1 cellular context compared by ENCODE assay signal in the genomic region with DNA sequence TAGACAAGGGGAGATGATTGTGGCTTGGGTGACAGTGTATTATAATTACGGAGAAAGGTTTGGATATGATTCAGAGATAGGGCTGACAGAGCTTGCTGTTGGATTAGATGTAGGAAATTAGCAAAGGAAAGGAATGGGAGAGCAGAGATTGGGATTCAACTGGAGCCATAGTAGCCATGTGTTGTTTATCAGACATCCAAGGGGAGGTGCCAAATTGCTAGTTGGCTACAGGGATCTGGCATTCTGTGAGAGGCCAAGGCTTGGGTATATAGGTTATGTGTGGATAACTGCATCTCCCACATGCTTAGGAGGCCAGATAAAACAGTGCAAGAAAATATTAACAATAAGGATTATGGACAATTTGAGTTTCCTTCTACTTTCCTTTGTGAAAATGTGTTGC.
TF ChIP-seq lines count a peak whose summit lies in the region.

No MANE protein-coding gene starts in this region.

TF ChIP-seq in GM23338, 12 proteins besides CTCF, POLR2A, EP300 and RAD21 (continued from another document):
- TF ChIP-seq, protein P1, sequence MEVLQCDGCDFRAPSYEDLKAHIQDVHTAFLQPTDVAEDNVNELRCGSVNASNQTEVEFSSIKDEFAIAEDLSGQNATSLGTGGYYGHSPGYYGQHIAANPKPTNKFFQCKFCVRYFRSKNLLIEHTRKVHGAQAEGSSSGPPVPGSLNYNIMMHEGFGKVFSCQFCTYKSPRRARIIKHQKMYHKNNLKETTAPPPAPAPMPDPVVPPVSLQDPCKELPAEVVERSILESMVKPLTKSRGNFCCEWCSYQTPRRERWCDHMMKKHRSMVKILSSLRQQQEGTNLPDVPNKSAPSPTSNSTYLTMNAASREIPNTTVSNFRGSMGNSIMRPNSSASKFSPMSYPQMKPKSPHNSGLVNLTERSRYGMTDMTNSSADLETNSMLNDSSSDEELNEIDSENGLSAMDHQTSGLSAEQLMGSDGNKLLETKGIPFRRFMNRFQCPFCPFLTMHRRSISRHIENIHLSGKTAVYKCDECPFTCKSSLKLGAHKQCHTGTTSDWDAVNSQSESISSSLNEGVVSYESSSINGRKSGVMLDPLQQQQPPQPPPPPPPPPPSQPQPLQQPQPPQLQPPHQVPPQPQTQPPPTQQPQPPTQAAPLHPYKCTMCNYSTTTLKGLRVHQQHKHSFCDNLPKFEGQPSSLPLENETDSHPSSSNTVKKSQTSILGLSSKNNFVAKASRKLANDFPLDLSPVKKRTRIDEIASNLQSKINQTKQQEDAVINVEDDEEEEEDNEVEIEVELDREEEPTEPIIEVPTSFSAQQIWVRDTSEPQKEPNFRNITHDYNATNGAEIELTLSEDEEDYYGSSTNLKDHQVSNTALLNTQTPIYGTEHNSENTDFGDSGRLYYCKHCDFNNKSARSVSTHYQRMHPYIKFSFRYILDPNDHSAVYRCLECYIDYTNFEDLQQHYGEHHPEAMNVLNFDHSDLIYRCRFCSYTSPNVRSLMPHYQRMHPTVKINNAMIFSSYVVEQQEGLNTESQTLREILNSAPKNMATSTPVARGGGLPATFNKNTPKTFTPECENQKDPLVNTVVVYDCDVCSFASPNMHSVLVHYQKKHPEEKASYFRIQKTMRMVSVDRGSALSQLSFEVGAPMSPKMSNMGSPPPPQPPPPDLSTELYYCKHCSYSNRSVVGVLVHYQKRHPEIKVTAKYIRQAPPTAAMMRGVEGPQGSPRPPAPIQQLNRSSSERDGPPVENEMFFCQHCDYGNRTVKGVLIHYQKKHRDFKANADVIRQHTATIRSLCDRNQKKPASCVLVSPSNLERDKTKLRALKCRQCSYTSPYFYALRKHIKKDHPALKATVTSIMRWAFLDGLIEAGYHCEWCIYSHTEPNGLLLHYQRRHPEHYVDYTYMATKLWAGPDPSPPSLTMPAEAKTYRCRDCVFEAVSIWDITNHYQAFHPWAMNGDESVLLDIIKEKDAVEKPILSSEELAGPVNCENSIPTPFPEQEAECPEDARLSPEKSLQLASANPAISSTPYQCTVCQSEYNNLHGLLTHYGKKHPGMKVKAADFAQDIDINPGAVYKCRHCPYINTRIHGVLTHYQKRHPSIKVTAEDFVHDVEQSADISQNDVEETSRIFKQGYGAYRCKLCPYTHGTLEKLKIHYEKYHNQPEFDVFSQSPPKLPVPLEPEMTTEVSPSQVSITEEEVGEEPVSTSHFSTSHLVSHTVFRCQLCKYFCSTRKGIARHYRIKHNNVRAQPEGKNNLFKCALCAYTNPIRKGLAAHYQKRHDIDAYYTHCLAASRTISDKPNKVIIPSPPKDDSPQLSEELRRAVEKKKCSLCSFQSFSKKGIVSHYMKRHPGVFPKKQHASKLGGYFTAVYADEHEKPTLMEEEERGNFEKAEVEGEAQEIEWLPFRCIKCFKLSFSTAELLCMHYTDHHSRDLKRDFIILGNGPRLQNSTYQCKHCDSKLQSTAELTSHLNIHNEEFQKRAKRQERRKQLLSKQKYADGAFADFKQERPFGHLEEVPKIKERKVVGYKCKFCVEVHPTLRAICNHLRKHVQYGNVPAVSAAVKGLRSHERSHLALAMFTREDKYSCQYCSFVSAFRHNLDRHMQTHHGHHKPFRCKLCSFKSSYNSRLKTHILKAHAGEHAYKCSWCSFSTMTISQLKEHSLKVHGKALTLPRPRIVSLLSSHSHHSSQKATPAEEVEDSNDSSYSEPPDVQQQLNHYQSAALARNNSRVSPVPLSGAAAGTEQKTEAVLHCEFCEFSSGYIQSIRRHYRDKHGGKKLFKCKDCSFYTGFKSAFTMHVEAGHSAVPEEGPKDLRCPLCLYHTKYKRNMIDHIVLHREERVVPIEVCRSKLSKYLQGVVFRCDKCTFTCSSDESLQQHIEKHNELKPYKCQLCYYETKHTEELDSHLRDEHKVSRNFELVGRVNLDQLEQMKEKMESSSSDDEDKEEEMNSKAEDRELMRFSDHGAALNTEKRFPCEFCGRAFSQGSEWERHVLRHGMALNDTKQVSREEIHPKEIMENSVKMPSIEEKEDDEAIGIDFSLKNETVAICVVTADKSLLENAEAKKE (CRISPR knock-in tag; IDR thresholded peaks at IDR 0.05), result no peak
- no peak for TF ChIP-seq ZNF114 (CRISPR knock-in tag; IDR thresholded peaks at IDR 0.05)
- TF ChIP-seq JUNB (IDR thresholded peaks at IDR 0.05; ENCODE audit: unreplicated experiment), result no peak
- TF ChIP-seq REST (IDR thresholded peaks at IDR 0.05; ENCODE audit: unreplicated experiment), result no peak
- TF ChIP-seq, protein P2, sequence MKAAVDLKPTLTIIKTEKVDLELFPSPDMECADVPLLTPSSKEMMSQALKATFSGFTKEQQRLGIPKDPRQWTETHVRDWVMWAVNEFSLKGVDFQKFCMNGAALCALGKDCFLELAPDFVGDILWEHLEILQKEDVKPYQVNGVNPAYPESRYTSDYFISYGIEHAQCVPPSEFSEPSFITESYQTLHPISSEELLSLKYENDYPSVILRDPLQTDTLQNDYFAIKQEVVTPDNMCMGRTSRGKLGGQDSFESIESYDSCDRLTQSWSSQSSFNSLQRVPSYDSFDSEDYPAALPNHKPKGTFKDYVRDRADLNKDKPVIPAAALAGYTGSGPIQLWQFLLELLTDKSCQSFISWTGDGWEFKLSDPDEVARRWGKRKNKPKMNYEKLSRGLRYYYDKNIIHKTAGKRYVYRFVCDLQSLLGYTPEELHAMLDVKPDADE (IDR thresholded peaks at IDR 0.05), result no peak
- no peak for TF ChIP-seq POLR2AphosphoS5 (IDR thresholded peaks at IDR 0.05; ENCODE audit: low read depth)
- TF ChIP-seq EZH2phosphoT487 (IDR thresholded peaks at IDR 0.05; ENCODE audit: unreplicated experiment), result no peak
- no peak for TF ChIP-seq EZH2 (IDR thresholded peaks at IDR 0.05; ENCODE audit: low read depth, unreplicated experiment)
- no peak for TF ChIP-seq STAT1 (IDR thresholded peaks at IDR 0.05; ENCODE audit: unreplicated experiment)
TF ChIP-seq in GM23338: peak in this region for 0.
